ENCODE assay signal across 1 cellular context in the genomic region with DNA sequence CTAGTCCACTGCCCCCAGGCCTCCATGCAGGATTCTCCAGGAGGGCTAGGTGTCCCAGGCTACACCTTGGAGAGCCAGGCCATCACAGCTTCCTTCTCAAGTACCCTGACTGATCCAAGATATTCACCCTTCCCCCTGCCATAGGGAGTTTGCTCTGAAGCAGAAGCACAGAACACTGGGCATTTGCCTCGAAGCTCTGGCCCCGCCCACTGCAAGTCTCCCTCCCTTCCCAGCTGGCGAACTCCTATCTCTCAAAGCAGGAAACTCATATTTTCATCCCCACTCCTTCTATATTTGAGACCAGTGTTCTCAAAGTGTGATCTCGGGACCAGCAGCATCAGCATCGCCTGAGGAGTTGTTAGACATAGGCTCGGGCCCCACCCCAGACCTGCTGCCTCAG.
TF ChIP-seq lines count a peak whose summit lies in the region.

No MANE protein-coding gene starts in this region.

TF ChIP-seq in K562, 482 proteins besides CTCF, POLR2A, EP300 and RAD21 (continued from another document):
- TF ChIP-seq, protein P1, sequence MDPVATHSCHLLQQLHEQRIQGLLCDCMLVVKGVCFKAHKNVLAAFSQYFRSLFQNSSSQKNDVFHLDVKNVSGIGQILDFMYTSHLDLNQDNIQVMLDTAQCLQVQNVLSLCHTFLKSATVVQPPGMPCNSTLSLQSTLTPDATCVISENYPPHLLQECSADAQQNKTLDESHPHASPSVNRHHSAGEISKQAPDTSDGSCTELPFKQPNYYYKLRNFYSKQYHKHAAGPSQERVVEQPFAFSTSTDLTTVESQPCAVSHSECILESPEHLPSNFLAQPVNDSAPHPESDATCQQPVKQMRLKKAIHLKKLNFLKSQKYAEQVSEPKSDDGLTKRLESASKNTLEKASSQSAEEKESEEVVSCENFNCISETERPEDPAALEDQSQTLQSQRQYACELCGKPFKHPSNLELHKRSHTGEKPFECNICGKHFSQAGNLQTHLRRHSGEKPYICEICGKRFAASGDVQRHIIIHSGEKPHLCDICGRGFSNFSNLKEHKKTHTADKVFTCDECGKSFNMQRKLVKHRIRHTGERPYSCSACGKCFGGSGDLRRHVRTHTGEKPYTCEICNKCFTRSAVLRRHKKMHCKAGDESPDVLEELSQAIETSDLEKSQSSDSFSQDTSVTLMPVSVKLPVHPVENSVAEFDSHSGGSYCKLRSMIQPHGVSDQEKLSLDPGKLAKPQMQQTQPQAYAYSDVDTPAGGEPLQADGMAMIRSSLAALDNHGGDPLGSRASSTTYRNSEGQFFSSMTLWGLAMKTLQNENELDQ (CRISPR knock-in tag; IDR thresholded peaks at IDR 0.05; ENCODE audit: borderline replicate concordance): no peak
- TF ChIP-seq U2AF2 (optimal IDR thresholded peaks at IDR 0.05; ENCODE audit: low read depth, low read length) (no peak), LEF1 (IDR thresholded peaks at IDR 0.05) (no peak), FIP1L1 (IDR thresholded peaks at IDR 0.05; ENCODE audit: low read depth, low read length, poor library complexity, severe bottlenecking) (no peak), POLR2H (tag; IDR thresholded peaks at IDR 0.05; ENCODE audit: low read depth) (no peak), TOE1 (IDR thresholded peaks at IDR 0.05; ENCODE audit: borderline replicate concordance) (no peak), TOE1 (CRISPR knock-in tag; IDR thresholded peaks at IDR 0.05; ENCODE audit: borderline replicate concordance, low read depth) (no peak)
- TF ChIP-seq, protein P2, sequence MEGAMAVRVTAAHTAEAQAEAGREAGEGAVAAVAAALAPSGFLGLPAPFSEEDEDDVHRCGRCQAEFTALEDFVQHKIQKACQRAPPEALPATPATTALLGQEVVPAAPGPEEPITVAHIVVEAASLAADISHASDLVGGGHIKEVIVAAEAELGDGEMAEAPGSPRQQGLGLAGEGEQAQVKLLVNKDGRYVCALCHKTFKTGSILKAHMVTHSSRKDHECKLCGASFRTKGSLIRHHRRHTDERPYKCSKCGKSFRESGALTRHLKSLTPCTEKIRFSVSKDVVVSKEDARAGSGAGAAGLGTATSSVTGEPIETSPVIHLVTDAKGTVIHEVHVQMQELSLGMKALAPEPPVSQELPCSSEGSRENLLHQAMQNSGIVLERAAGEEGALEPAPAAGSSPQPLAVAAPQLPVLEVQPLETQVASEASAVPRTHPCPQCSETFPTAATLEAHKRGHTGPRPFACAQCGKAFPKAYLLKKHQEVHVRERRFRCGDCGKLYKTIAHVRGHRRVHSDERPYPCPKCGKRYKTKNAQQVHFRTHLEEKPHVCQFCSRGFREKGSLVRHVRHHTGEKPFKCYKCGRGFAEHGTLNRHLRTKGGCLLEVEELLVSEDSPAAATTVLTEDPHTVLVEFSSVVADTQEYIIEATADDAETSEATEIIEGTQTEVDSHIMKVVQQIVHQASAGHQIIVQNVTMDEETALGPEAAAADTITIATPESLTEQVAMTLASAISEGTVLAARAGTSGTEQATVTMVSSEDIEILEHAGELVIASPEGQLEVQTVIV (CRISPR knock-in tag; IDR thresholded peaks at IDR 0.05; ENCODE audit: borderline replicate concordance): no peak
- TF ChIP-seq, protein P3, sequence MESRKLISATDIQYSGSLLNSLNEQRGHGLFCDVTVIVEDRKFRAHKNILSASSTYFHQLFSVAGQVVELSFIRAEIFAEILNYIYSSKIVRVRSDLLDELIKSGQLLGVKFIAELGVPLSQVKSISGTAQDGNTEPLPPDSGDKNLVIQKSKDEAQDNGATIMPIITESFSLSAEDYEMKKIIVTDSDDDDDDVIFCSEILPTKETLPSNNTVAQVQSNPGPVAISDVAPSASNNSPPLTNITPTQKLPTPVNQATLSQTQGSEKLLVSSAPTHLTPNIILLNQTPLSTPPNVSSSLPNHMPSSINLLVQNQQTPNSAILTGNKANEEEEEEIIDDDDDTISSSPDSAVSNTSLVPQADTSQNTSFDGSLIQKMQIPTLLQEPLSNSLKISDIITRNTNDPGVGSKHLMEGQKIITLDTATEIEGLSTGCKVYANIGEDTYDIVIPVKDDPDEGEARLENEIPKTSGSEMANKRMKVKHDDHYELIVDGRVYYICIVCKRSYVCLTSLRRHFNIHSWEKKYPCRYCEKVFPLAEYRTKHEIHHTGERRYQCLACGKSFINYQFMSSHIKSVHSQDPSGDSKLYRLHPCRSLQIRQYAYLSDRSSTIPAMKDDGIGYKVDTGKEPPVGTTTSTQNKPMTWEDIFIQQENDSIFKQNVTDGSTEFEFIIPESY (CRISPR knock-in tag; IDR thresholded peaks at IDR 0.05): no peak
